Comparison of ENCODE assay signal across 1 cellular context in genomic region chr9:81028504-81028903, GRCh38.
TF ChIP-seq lines count a peak whose summit lies in the region.

No MANE protein-coding gene starts in this region.

TF ChIP-seq in SK-N-SH, 30 proteins besides CTCF, POLR2A, EP300 and RAD21 (continued from another document):
- peak; percentile 73; the same call in 1 of the 2 replicates for TF ChIP-seq ZBTB33 (IDR thresholded peaks at IDR 0.05; ENCODE audit: borderline replicate concordance, low read depth)
- no peak for TF ChIP-seq SMC3 (IDR thresholded peaks at IDR 0.05; ENCODE audit: low read depth, low read length)
- TF ChIP-seq, protein P1, sequence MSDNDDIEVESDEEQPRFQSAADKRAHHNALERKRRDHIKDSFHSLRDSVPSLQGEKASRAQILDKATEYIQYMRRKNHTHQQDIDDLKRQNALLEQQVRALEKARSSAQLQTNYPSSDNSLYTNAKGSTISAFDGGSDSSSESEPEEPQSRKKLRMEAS (IDR thresholded peaks at IDR 0.05; ENCODE audit: low read depth) = peak; percentile 51; the same call in 1 of the 2 replicates
- TF ChIP-seq, protein P2, sequence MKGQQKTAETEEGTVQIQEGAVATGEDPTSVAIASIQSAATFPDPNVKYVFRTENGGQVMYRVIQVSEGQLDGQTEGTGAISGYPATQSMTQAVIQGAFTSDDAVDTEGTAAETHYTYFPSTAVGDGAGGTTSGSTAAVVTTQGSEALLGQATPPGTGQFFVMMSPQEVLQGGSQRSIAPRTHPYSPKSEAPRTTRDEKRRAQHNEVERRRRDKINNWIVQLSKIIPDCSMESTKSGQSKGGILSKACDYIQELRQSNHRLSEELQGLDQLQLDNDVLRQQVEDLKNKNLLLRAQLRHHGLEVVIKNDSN (IDR thresholded peaks at IDR 0.05; ENCODE audit: borderline replicate concordance, low read depth) = no peak
